In the genomic region with DNA sequence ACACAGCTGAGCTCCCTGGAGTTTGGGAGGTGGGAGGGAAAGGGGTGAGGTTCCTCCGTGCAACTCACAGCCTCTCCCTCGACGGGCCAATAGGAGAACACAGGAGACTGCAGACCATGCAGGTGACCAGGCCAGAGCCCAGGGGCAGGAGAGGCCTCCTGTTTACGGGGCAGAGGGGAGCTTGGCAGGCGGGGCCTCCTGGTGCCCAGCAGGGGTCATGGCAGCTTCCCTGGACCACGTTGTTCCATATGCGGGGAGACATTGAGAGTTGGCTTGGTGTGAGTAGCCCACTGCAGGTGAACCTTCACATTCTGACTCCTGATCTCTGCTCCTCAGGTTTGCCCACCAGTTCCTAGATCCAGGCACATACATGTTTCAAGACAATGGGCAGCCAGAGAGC, we compare ENCODE assay signal across 34 cellular contexts. TPM values are rescaled to one million over a fixed set of nuclear protein-coding genes. Genes with fewer than 3 reads are reported as not detected.
"Had no signal": no experiment of that assay in that cellular context is flagged by ENCODE, and none has a peak within 500 bp of the region (broad histone marks: within the 10 kb centered on the region; RNA-seq: fewer than 3 reads in every experiment).

No MANE protein-coding gene starts in this region.

- H3K36me3 Mint-ChIP-seq: activated naive CD8-positive, alpha-beta T cell treated with anti-CD3 and anti-CD28 coated beads for 36 hours had no signal

- H3K27ac ChIP-seq: brain microvascular endothelial cell, VCaP had no signal

- H3K27ac Mint-ChIP-seq: activated CD8-positive, alpha-beta T cell treated with anti-CD3 and anti-CD28 coated beads for 36 hours; activated naive CD8-positive, alpha-beta T cell treated with anti-CD3 and anti-CD28 coated beads for 36 hours; activated T-cell treated with anti-CD3 and anti-CD28 coated beads, Interleukin-2, amount 50 U/mL, for 72 hours; activated T-helper 17 cell treated with anti-CD3 and anti-CD28 coated beads, Interleukin-2, amount 50 U/mL, for 72 hours had no signal

- DNase-seq: activated CD4-positive, alpha-beta T cell treated with anti-CD3 and anti-CD28 coated beads for 1 hour; activated CD4-positive, alpha-beta T cell treated with anti-CD3 and anti-CD28 coated beads for 48 hours; activated CD4-positive, alpha-beta T cell treated with anti-CD3 and anti-CD28 coated beads, Interleukin-2, amount 50 U/mL, for 4 hours; activated CD4-positive, CD25-positive, alpha-beta regulatory T cell; activated CD8-positive, alpha-beta T cell treated with anti-CD3 and anti-CD28 coated beads for 36 hours; activated effector memory CD4-positive, alpha-beta T cell treated with anti-CD3 and anti-CD28 coated beads, Interleukin-2, amount 50 U/mL, for 16 hours; activated naive CD4-positive, alpha-beta T cell; activated naive CD4-positive, alpha-beta T cell treated with anti-CD3 and anti-CD28 coated beads, Interleukin-2, amount 50 U/mL, for 16 hours; activated naive CD8-positive, alpha-beta T cell treated with anti-CD3 and anti-CD28 coated beads for 36 hours; activated T-cell treated with anti-CD3 and anti-CD28 coated beads, Interleukin-2, amount 50 U/mL, for 1 hour; activated T-cell treated with anti-CD3 and anti-CD28 coated beads, Interleukin-2, amount 50 U/mL, for 72 hours; amniotic stem cell; aorta; brain microvascular endothelial cell; central memory CD4-positive, alpha-beta T cell; Karpas-422; MM.1S; MV-4-11; NCI-H1092; NCI-H1436 treated with DMSO at 0.1 percent for 48 hours; NCI-H1694 treated with DMSO at 0.1 percent for 48 hours; NCI-H2029; NCI-H345; NCI-H524 treated with DMSO at 0.1 percent for 48 hours; OCI-M1; Right ventricle myocardium superior; SW 1271; T-helper 1 cell; T-helper 2 cell; T-helper 9 cell had no signal

- H3K36me3 ChIP-seq: brain microvascular endothelial cell had no signal

- H3K27me3 ChIP-seq: brain microvascular endothelial cell had no signal

- H3K4me1 Mint-ChIP-seq: activated naive CD8-positive, alpha-beta T cell treated with anti-CD3 and anti-CD28 coated beads for 36 hours; activated T-helper 17 cell treated with anti-CD3 and anti-CD28 coated beads, Interleukin-2, amount 50 U/mL, for 72 hours had no signal

- ATAC-seq: activated CD8-positive, alpha-beta T cell treated with anti-CD3 and anti-CD28 coated beads for 36 hours; activated T-cell treated with anti-CD3 and anti-CD28 coated beads, Interleukin-2, amount 50 U/mL, for 72 hours; activated T-helper 17 cell treated with anti-CD3 and anti-CD28 coated beads, Interleukin-2, amount 50 U/mL, for 72 hours had no signal

- H3K4me3 Mint-ChIP-seq: activated CD8-positive, alpha-beta T cell treated with anti-CD3 and anti-CD28 coated beads for 36 hours; activated naive CD8-positive, alpha-beta T cell treated with anti-CD3 and anti-CD28 coated beads for 36 hours; activated T-cell treated with anti-CD3 and anti-CD28 coated beads, Interleukin-2, amount 50 U/mL, for 72 hours; activated T-helper 17 cell treated with anti-CD3 and anti-CD28 coated beads, Interleukin-2, amount 50 U/mL, for 72 hours had no signal

RNA-seq across cellular contexts. Expression of gene XKR3, which starts 19.3 kb away (rescaled TPM):
- total RNA-seq: activated CD8-positive, alpha-beta memory T cell treated with anti-CD3 and anti-CD28 coated beads for 36 hours; activated CD8-positive, alpha-beta T cell treated with anti-CD3 and anti-CD28 coated beads for 36 hours; activated naive CD8-positive, alpha-beta T cell treated with anti-CD3 and anti-CD28 coated beads for 36 hours; activated T-helper 17 cell treated with anti-CD3 and anti-CD28 coated beads, Interleukin-2, amount 50 U/mL, for 72 hours; aorta; NCI-H460; Right ventricle myocardium superior had no signal
- polyA plus RNA-seq: aorta had no signal
